ENCODE assay signal across 8 cellular contexts in genomic region chr7:127585044-127585953, GRCh38. TPM values are rescaled to one million over a fixed set of nuclear protein-coding genes. Genes with fewer than 3 reads are reported as not detected.
DNase-seq lines count a peak whose midpoint lies in the region; ATAC-seq and TF ChIP-seq lines count a peak whose summit lies in the region.

GCC1 (minus strand) TSS chr7:127585596; CDS start chr7:127585182, 414 bp downstream.

- intact Hi-C loops in right lobe of liver (cut with DNase I), result no loop called here

- H3K9me3 ChIP-seq in right lobe of liver, result no peaks in the 10 kb centered on the region

- H3K27ac ChIP-seq in C4-2B, result peak within 1 kb of the TSS; percentile 74
- H3K27ac ChIP-seq in right lobe of liver, result peak within 1 kb of the TSS; percentile 61 to 82 (median 81)

- H3K4me1 ChIP-seq in right lobe of liver, result peaks cover 0 to 56% (median 30%) of the 10 kb centered on the region in 4 donors

- WGBS in right lobe of liver (ENCODE audit: insufficient coverage, low coverage, low lambda C conversion rate, missing lambda C conversion rate), result 6% methylated on average over 29 of the region's 78 CpGs

- H3K4me3 ChIP-seq in right lobe of liver, result peak within 1 kb of the TSS; percentile 84 to 90 (median 90)

- H3K27me3 ChIP-seq in right lobe of liver, result no peaks in the 10 kb centered on the region

- ATAC-seq in GM19328 (IDR thresholded peaks at IDR 0.05; ENCODE audit: unreplicated experiment), result peak; percentile 73
- peak; percentile 80 for ATAC-seq in HG03469 (IDR thresholded peaks at IDR 0.05; ENCODE audit: unreplicated experiment)
- ATAC-seq in right lobe of liver, result peak; percentile 76 to 84 (median 78)

- no peak for TF ChIP-seq CTCF in C4-2B (conservative IDR thresholded peaks at IDR 0.05)
- TF ChIP-seq CTCF in right lobe of liver (IDR thresholded peaks at IDR 0.05), result no peak

- DNase-seq in NCI-H748 treated with DMSO at 0.1 percent for 48 hours (lab: John Stamatoyannopoulos, UW) (peak; percentile 62), dermis blood vessel endothelial cell (peak; percentile 94), right lobe of liver (peak; percentile 93 to 94 (median 94))
- peak; percentile 94 to 95 for DNase-seq in activated CD4-positive, alpha-beta T cell treated with anti-CD3 and anti-CD28 coated beads, Interleukin-2, amount 50 U/mL, for 48 hours
- DNase-seq in stimulated activated CD4-positive, alpha-beta T cell treated with anti-CD3 and anti-CD28 coated beads, Interleukin-4, amount 100 ng/mL, for 4 hours, result peak; percentile 89 to 94

- peak; percentile 85 for TF ChIP-seq POLR2A in right lobe of liver (IDR thresholded peaks at IDR 0.05)

- H3K36me3 ChIP-seq in right lobe of liver, result peaks cover 0 to 16% (median 0%) of the 10 kb centered on the region in 4 donors

RNA-seq across cellular contexts. Expression of gene GCC1, which starts in this region (rescaled TPM):
- total RNA-seq in dermis blood vessel endothelial cell, result 24.9 and 33.4 TPM in 2 replicates
- 10 to 100 TPM in 3 of 6 experiments, 1 to 10 TPM in 3; 9.4 to 11.7 (median 10.0) TPM for total RNA-seq in right lobe of liver

Comparison
In these comparisons a context has a peak if more than half of its experiments do, and no peak if none do; other contexts are left out.
1. Peak in every context shown above with its lines: DNase-seq, ATAC-seq, H3K4me3 ChIP-seq and H3K27ac ChIP-seq.